In genomic region chr20:46801003-46801702, GRCh38 we compare ENCODE assay signal across 15 cellular contexts.
"Had no signal": no experiment of that assay in that cellular context is flagged by ENCODE, and none has a peak within 500 bp of the region (broad histone marks: within the 10 kb centered on the region; RNA-seq: fewer than 3 reads in every experiment).

No MANE protein-coding gene starts in this region.

- H3K36me3 ChIP-seq: left lung, prostate gland, spleen, transverse colon had no signal

- H3K4me1 ChIP-seq: left lung, prostate gland, spleen, transverse colon had no signal

- ATAC-seq: left lung; sciatic nerve; stimulated activated naive B cell treated with anti-CD40 and anti-IgM and Interleukin-4, amounts not matched to agents 10 μg/mL and 1 μg/mL and 100 μg/mL, for 72 hours had no signal

- H3K27ac ChIP-seq: left lung, prostate gland, spleen, transverse colon had no signal

- H3K27me3 ChIP-seq: transverse colon had no signal

- FAIRE-seq: colon, islet of Langerhans had no signal

- H3K4me3 ChIP-seq: left lung, prostate gland, spleen, transverse colon had no signal

- DNase-seq: activated CD4-positive, alpha-beta memory T cell treated with anti-CD3 and anti-CD28 coated beads, Interleukin-2, amount 10 ng/mL, durations not matched to agents 7 days and 5 days; activated T-cell treated with anti-CD3 and anti-CD28 coated beads, Interleukin-2, amount 50 U/mL, for 48 hours; aorta; effector CD4-positive, alpha-beta T cell; erythroblast; left lung; spleen; stimulated activated CD4-positive, alpha-beta T cell treated with anti-CD3 and anti-CD28 coated beads, Interleukin-1b, Interleukin-23, amount 100 ng/mL, for 48 hours; stimulated activated naive B cell treated with anti-CD40 and anti-IgM and Interleukin-4, amounts not matched to agents 10 μg/mL and 1 μg/mL and 100 μg/mL, for 72 hours; T-helper 9 cell; transverse colon had no signal

- H3K9me3 ChIP-seq: left lung, prostate gland, spleen, transverse colon had no signal
